9 cellular contexts compared by ENCODE assay signal in the genomic region with DNA sequence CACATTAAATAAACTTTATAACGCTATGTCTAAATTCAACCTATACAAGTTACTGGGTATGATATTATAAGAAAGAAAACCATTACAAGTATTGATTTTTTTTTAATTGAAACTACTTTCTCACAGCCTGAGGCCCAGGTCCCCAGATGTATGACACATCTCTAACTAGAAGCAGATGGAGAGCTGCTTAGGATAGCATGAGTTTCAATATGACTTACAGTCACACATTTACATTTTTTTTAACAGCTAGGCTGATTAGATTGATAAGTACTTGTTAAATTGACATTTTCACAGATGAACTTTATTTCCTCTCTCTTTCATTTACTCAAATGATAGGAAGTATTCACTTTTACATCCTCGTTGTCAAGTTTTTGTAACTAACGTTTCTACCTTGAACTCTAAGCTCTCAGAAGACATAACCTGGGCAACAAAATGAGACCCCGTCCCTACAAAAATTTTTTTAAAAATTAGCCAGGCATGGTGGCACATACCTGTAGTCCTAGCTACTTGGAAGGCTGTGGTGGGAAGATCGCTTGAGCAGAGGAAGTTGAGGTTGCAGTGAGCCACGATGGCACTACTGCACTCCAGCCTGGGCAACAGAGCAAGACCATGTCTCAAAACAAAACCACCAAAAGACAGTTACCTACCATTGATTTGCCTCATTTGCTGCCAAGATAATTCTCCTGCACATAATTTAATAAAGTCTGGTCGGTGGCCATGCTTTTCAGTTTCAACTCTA. TPM values are rescaled to one million over a fixed set of nuclear protein-coding genes. Genes with fewer than 3 reads are reported as not detected.
DNase-seq lines count a peak whose midpoint lies in the region; ATAC-seq and TF ChIP-seq lines count a peak whose summit lies in the region.
"Had no signal": no experiment of that assay in that cellular context is flagged by ENCODE, and none has a peak within 500 bp of the region (broad histone marks: within the 10 kb centered on the region; RNA-seq: fewer than 3 reads in every experiment).

No MANE protein-coding gene starts in this region.

- H3K36me3 Mint-ChIP-seq in activated B cell treated with CpG ODN at 0.5 μM for 24 hours (ENCODE audit: low read depth), result no peaks in the 10 kb centered on the region

- CTCF ChIA-PET in activated B cell treated with CpG ODN at 0.5 μM for 24 hours (lab: Charles Lee), result interaction anchor here (0.9 to 1.3 kb wide), 4 partner anchors 13 to 76 kb away, joined by 3 to 5 read pairs (median 4); partner anchors contain the start of gene STK39

- H3K27me3 Mint-ChIP-seq in activated B cell treated with CpG ODN at 0.5 μM for 24 hours, result no peaks in the 10 kb centered on the region
- no peaks in the 10 kb centered on the region for H3K27me3 Mint-ChIP-seq in stimulated activated naive CD8-positive, alpha-beta T cell treated with anti-CD3 and anti-CD28 coated beads, Interleukin-15, amount 100 ng/mL, for 72 hours

- POLR2A ChIA-PET in activated B cell treated with CpG ODN at 0.5 μM for 24 hours (lab: Charles Lee), result interaction anchor here (0.5 to 1.9 kb wide), 5 partner anchors 11 to 163 kb away, joined by 3 to 27 read pairs (median 5); partner anchors contain the start of gene STK39

- intact Hi-C loops in activated B cell treated with CpG ODN at 0.5 μM for 24 hours (cut with micrococcal nuclease) (loop anchor here (1.0 to 2.0 kb wide), 3 partner anchors 16 to 52 kb away; partner anchors contain the start of gene STK39), sciatic nerve (cut with DNase I) (no loop called here)

- H3K4me3 Mint-ChIP-seq in activated B cell treated with CpG ODN at 0.5 μM for 24 hours, result peak overlapping the region; percentile 79
- H3K4me3 Mint-ChIP-seq in stimulated activated naive CD8-positive, alpha-beta T cell treated with anti-CD3 and anti-CD28 coated beads, Interleukin-15, amount 100 ng/mL, for 72 hours, result peak overlapping the region; percentile 73 to 78

- H3K4me3 ChIP-seq in coronary artery, result no peak overlapping the region
- H3K4me3 ChIP-seq: lung had no signal

- H3K4me1 Mint-ChIP-seq in activated B cell treated with CpG ODN at 0.5 μM for 24 hours, result peaks cover 53% of the 10 kb centered on the region
- H3K4me1 Mint-ChIP-seq in stimulated activated naive CD8-positive, alpha-beta T cell treated with anti-CD3 and anti-CD28 coated beads, Interleukin-15, amount 100 ng/mL, for 72 hours, result peaks cover 72% of the 10 kb centered on the region

- peak; percentile 46 for DNase-seq in stimulated activated CD4-positive, alpha-beta T cell treated with anti-CD3 and anti-CD28 coated beads, Interleukin-1b, Interleukin-23, amount 100 ng/mL, for 48 hours
- DNase-seq in stimulated activated CD4-positive, alpha-beta T cell treated with anti-CD3 and anti-CD28 coated beads, Interleukin-4, amount 100 ng/mL, for 4 hours, result no peak
- DNase-seq in activated B cell treated with CpG ODN at 0.5 μM for 24 hours (peak; percentile 33), sciatic nerve (ENCODE audit: low spot score) (no peak), D341Med (ENCODE audit: low spot score) (no peak), coronary artery (ENCODE audit: low spot score) (no peak)
- DNase-seq in stimulated activated naive CD8-positive, alpha-beta T cell treated with anti-CD3 and anti-CD28 coated beads, Interleukin-15, amount 100 ng/mL, for 72 hours, result peak; percentile 34 to 46

- H3K27ac ChIP-seq in coronary artery, result no peak overlapping the region

- H3K27ac Mint-ChIP-seq in activated B cell treated with CpG ODN at 0.5 μM for 24 hours, result peak overlapping the region; percentile 97
- peak overlapping the region; percentile 93 for H3K27ac Mint-ChIP-seq in stimulated activated naive CD8-positive, alpha-beta T cell treated with anti-CD3 and anti-CD28 coated beads, Interleukin-15, amount 100 ng/mL, for 72 hours

- TF ChIP-seq CTCF in activated B cell treated with CpG ODN at 0.5 μM for 24 hours (IDR thresholded peaks at IDR 0.05) (no peak), coronary artery (IDR thresholded peaks at IDR 0.05) (no peak)

- no peaks in the 10 kb centered on the region for H3K9me3 Mint-ChIP-seq in activated B cell treated with CpG ODN at 0.5 μM for 24 hours
- no peaks in the 10 kb centered on the region for H3K9me3 Mint-ChIP-seq in stimulated activated naive CD8-positive, alpha-beta T cell treated with anti-CD3 and anti-CD28 coated beads, Interleukin-15, amount 100 ng/mL, for 72 hours

- ATAC-seq in HG02981 (IDR thresholded peaks at IDR 0.05; ENCODE audit: unreplicated experiment), result peak; percentile 93
- ATAC-seq in activated B cell treated with CpG ODN at 0.5 μM for 24 hours (ENCODE audit: low read depth), result peak; percentile 84
- ATAC-seq in stimulated activated naive CD8-positive, alpha-beta T cell treated with anti-CD3 and anti-CD28 coated beads, Interleukin-15, amount 100 ng/mL, for 72 hours, result peak; percentile 83
- no peak for ATAC-seq in sciatic nerve

RNA-seq across cellular contexts. Expression of gene STK39, which starts 52.4 kb away (rescaled TPM):
- 17.8 and 18.5 TPM in 2 replicates for total RNA-seq in activated B cell treated with CpG ODN at 0.5 μM for 24 hours
- total RNA-seq in sciatic nerve, result 19.0 TPM

Comparison
In these comparisons a context has a peak if more than half of its experiments do, and no peak if none do; other contexts are left out.
1. DNase-seq: peak in stimulated activated CD4-positive, alpha-beta T cell treated with anti-CD3 and anti-CD28 coated beads, Interleukin-1b, Interleukin-23, amount 100 ng/mL, for 48 hours (single experiment), activated B cell treated with CpG ODN at 0.5 μM for 24 hours (single experiment) and stimulated activated naive CD8-positive, alpha-beta T cell treated with anti-CD3 and anti-CD28 coated beads, Interleukin-15, amount 100 ng/mL, for 72 hours (2 of 2); none in stimulated activated CD4-positive, alpha-beta T cell treated with anti-CD3 and anti-CD28 coated beads, Interleukin-4, amount 100 ng/mL, for 4 hours (0 of 2), sciatic nerve (single experiment), D341Med (single experiment) and coronary artery (single experiment).